In the genomic region with DNA sequence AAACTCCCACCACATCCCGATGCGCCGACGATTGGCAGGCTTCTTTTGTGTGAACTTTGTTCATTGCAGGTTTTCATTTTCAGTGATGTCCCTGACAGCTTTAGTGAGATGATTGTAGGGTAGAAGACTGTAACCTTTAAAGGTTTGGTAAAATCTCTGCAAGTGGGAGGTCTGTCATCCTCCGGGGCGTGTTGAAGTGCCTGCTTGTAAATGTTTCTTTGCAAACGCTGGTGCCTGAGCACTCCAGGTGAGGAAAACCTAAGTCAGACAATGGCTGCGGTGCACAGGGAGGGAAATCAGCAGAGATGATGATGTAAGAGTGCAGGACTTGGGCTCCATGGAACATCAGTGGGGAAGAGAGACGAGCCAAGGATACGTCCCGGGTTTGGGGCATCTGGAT, we compare ENCODE assay signal across 22 cellular contexts.
"Had no signal": no experiment of that assay in that cellular context is flagged by ENCODE, and none has a peak within 500 bp of the region (broad histone marks: within the 10 kb centered on the region; RNA-seq: fewer than 3 reads in every experiment).

No MANE protein-coding gene starts in this region.

- H3K27ac Mint-ChIP-seq: dendritic cell treated with granulocyte-macrophage colony-stimulating factor and Interleukin-4, amounts not matched to agents 40 ng/mL and 50 ng/mL, for 4 days; effector memory CD8-positive, alpha-beta T cell; memory B cell; mesothelial cell of epicardium; naive B cell; nephron; stimulated activated effector memory CD8-positive, alpha-beta T cell treated with anti-CD3 and anti-CD28 coated beads, Interleukin-12 subunit alpha, Interleukin-12 subunit beta, amount 100 ng/mL, for 72 hours; stimulated activated naive CD8-positive, alpha-beta T cell treated with anti-CD3 and anti-CD28 coated beads, Interleukin-15, Interleukin-2, amounts not matched to agents 100 ng/mL and 50 ng/mL, for 24 hours had no signal

- H3K4me3 Mint-ChIP-seq: dendritic cell treated with granulocyte-macrophage colony-stimulating factor and Interleukin-4, amounts not matched to agents 40 ng/mL and 50 ng/mL, for 4 days; effector memory CD8-positive, alpha-beta T cell; memory B cell; mesothelial cell of epicardium; naive B cell; nephron; stimulated activated effector memory CD8-positive, alpha-beta T cell treated with anti-CD3 and anti-CD28 coated beads, Interleukin-12 subunit alpha, Interleukin-12 subunit beta, amount 100 ng/mL, for 72 hours; stimulated activated naive CD8-positive, alpha-beta T cell treated with anti-CD3 and anti-CD28 coated beads, Interleukin-15, Interleukin-2, amounts not matched to agents 100 ng/mL and 50 ng/mL, for 24 hours had no signal

- H3K4me1 Mint-ChIP-seq: memory B cell; naive B cell; stimulated activated effector memory CD8-positive, alpha-beta T cell treated with anti-CD3 and anti-CD28 coated beads, Interleukin-12 subunit alpha, Interleukin-12 subunit beta, amount 100 ng/mL, for 72 hours had no signal

- H3K36me3 ChIP-seq: esophagus muscularis mucosa, gastrocnemius medialis, left ventricle myocardium inferior, lower lobe of right lung, prostate gland, right lobe of liver had no signal

- H3K27me3 ChIP-seq: gastrocnemius medialis, right lobe of liver, testis had no signal

- H3K27ac ChIP-seq: epithelial cell of prostate, gastrocnemius medialis, left ventricle myocardium inferior, lower lobe of right lung, parathyroid adenoma, prostate gland, right lobe of liver, testis had no signal

- H2AFZ ChIP-seq: parathyroid adenoma had no signal

- H3K4me1 ChIP-seq: esophagus muscularis mucosa, gastrocnemius medialis, left ventricle myocardium inferior, parathyroid adenoma, prostate gland, right lobe of liver, testis had no signal

- H3K4me3 ChIP-seq: esophagus muscularis mucosa, gastrocnemius medialis, left ventricle myocardium inferior, lower lobe of right lung, prostate gland, right lobe of liver, testis had no signal

- H3K9me3 Mint-ChIP-seq: dendritic cell treated with granulocyte-macrophage colony-stimulating factor and Interleukin-4, amounts not matched to agents 40 ng/mL and 50 ng/mL, for 4 days; effector memory CD8-positive, alpha-beta T cell; mesothelial cell of epicardium; nephron; stimulated activated effector memory CD8-positive, alpha-beta T cell treated with anti-CD3 and anti-CD28 coated beads, Interleukin-12 subunit alpha, Interleukin-12 subunit beta, amount 100 ng/mL, for 72 hours; stimulated activated naive CD8-positive, alpha-beta T cell treated with anti-CD3 and anti-CD28 coated beads, Interleukin-15, Interleukin-2, amounts not matched to agents 100 ng/mL and 50 ng/mL, for 24 hours had no signal

- H3K9ac ChIP-seq: parathyroid adenoma had no signal

- H3K9me3 ChIP-seq: esophagus muscularis mucosa, gastrocnemius medialis, left ventricle myocardium inferior, lower lobe of right lung, prostate gland, right lobe of liver, testis had no signal

- H3K36me3 Mint-ChIP-seq: memory B cell; mesothelial cell of epicardium; naive B cell; stimulated activated effector memory CD8-positive, alpha-beta T cell treated with anti-CD3 and anti-CD28 coated beads, Interleukin-12 subunit alpha, Interleukin-12 subunit beta, amount 100 ng/mL, for 72 hours had no signal

- H3K27me3 Mint-ChIP-seq: dendritic cell treated with granulocyte-macrophage colony-stimulating factor and Interleukin-4, amounts not matched to agents 40 ng/mL and 50 ng/mL, for 4 days had no signal

- H3K79me2 ChIP-seq: parathyroid adenoma had no signal

- DNase-seq: effector memory CD8-positive, alpha-beta T cell; gastrocnemius medialis; islet precursor cell; left ventricle myocardium inferior; lower lobe of right lung; naive B cell; retina; right lobe of liver; stimulated activated CD4-positive, alpha-beta T cell treated with anti-CD3 and anti-CD28 coated beads, Interleukin-4, amount 100 ng/mL, for 1 hour; stimulated activated CD8-positive, alpha-beta memory T cell treated with anti-CD3 and anti-CD28 coated beads, Interleukin-4, amount 100 ng/mL, for 48 hours; testis; trophoblast cell had no signal
